Comparison of ENCODE assay signal across 1 cellular context in the genomic region with DNA sequence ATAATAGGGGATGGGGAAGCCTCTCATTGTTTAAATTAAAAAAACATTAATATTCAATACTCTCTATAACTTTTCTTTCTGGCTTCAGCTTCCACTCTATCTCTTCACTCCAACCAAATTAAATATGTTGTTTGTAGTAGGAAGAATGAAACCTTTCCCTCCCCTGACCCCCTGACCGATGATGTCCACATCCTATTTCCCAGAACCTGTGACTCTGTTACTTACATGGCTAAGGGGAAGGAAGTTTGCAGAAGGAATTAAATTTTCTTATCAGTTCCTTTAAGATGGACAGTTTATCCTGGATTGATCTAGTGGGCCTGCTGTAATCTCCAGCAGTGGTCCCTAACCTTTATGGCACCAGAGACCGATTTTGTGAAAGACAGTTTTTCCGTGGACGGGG.
TF ChIP-seq lines count a peak whose summit lies in the region.

No MANE protein-coding gene starts in this region.

TF ChIP-seq in HepG2, 621 proteins besides CTCF, POLR2A, EP300 and RAD21 (continued from another document):
- TF ChIP-seq ZNF773 (CRISPR knock-in tag; IDR thresholded peaks at IDR 0.05; ENCODE audit: borderline replicate concordance) (no peak), NR1H2 (CRISPR knock-in tag; IDR thresholded peaks at IDR 0.05; ENCODE audit: borderline replicate concordance, low read depth) (no peak), ZNF547 (CRISPR knock-in tag; IDR thresholded peaks at IDR 0.05) (no peak), SRSF9 (IDR thresholded peaks at IDR 0.05; ENCODE audit: borderline replicate concordance, insufficient read depth, low read depth, low read length, poor library complexity, severe bottlenecking) (no peak)
- TF ChIP-seq, protein P1, sequence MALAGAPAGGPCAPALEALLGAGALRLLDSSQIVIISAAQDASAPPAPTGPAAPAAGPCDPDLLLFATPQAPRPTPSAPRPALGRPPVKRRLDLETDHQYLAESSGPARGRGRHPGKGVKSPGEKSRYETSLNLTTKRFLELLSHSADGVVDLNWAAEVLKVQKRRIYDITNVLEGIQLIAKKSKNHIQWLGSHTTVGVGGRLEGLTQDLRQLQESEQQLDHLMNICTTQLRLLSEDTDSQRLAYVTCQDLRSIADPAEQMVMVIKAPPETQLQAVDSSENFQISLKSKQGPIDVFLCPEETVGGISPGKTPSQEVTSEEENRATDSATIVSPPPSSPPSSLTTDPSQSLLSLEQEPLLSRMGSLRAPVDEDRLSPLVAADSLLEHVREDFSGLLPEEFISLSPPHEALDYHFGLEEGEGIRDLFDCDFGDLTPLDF (CRISPR knock-in tag; IDR thresholded peaks at IDR 0.05), result no peak
